Comparison of ENCODE assay signal across 8 cellular contexts in the genomic region with DNA sequence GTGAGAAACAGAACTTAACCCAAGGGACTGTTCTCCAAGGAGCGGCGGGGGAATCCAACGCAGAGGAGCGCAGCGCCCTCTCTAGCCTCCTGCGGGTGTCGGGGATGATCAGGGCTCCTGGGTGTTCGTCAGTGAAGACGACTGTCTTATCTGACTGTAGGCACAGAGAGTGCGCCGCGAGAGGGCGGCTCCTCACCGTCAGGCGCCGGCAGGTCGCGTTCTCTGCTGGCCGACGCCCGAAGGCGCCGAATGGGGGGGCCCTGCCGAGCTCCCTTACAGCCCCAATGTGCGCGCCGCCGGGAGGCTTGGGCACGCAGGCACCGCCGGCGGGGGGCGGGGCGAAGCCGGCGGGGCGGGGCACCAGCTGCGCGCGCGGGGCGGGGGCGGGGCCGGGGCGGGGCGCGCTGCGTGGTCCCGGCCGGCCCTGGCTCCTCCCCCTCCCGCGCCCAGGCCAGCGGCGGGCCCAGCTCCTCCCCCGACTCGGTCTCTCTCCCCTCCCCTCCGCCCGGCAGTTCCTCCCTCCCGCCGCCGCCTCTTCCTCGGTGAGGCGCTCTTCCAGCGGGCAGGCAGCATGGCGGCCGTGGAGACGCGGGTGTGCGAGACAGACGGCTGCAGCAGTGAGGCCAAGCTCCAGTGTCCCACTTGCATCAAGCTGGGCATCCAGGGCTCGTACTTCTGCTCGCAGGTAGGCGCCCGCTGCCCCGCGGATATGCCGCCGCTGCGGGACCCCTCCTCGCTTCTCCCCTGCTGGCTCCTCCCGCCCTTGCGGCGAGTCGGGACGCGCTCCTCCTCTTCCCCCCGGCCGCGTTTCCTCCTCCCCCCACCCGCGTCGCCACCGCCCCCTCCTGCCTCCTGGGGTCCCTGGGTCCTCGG. TPM values are rescaled to one million over a fixed set of nuclear protein-coding genes. Genes with fewer than 3 reads are reported as not detected.
DNase-seq lines count a peak whose midpoint lies in the region; ATAC-seq and TF ChIP-seq lines count a peak whose summit lies in the region.

A gene (plus strand): TSS at position 539 of the 873 bp plus-strand sequence. CDS start 33 bp downstream, at position 572.

- H3K4me1 ChIP-seq in BLaER1 (peaks cover 21% of the 10 kb centered on the region), colonic mucosa (peaks cover 4% of the 10 kb centered on the region)

- peak within 1 kb of the TSS; percentile 95 for H3K9ac ChIP-seq in BLaER1
- H3K9ac ChIP-seq in colonic mucosa (ENCODE audit: low read depth in 2 of 2, low read length in 2 of 2): peak within 1 kb of the TSS; percentile 85 to 95

- DNase-seq in GM19240 (ENCODE audit: insufficient read length, low spot score) (peak; percentile 95), NCI-H524 treated with DMSO at 0.1 percent for 48 hours (lab: John Stamatoyannopoulos, UW) (peak; percentile 57), colonic mucosa (peak; percentile 94), left colon (peak; percentile 97)
- peak; percentile 96 for DNase-seq in activated CD4-positive, alpha-beta T cell treated with anti-CD3 and anti-CD28 coated beads for 48 hours
- peak; percentile 97 for DNase-seq in stimulated activated CD4-positive, alpha-beta T cell treated with anti-CD3 and anti-CD28 coated beads, Interleukin-1b, Interleukin-23, amount 100 ng/mL, for 48 hours

- H3K9me3 ChIP-seq in BLaER1 (peaks cover 8% of the 10 kb centered on the region; the same call in 1 of the 2 replicates), colonic mucosa (no peaks in the 10 kb centered on the region)

- H3K36me3 ChIP-seq in BLaER1: peaks cover 17% of the 10 kb centered on the region; the same call in 1 of the 2 replicates
- no peaks in the 10 kb centered on the region for H3K36me3 ChIP-seq in colonic mucosa

- peak within 1 kb of the TSS; percentile 94 for H3K27ac ChIP-seq in BLaER1
- H3K27ac ChIP-seq in colonic mucosa: peak within 1 kb of the TSS; percentile 87

- intact Hi-C loops in colonic mucosa (cut with DNase I) (loop anchor here (5.0 kb wide), 1 partner anchor 62 kb away; no protein-coding TSS in a partner anchor), left colon (cut with DNase I, micrococcal nuclease) (no loop called here)

- H3K4me3 ChIP-seq in BLaER1 (peak within 1 kb of the TSS; percentile 99), colonic mucosa (peak within 1 kb of the TSS; percentile 91)

- peaks cover 36% of the 10 kb centered on the region for H4K20me1 ChIP-seq in BLaER1

- peak; percentile 88 for ATAC-seq in HG03460 (IDR thresholded peaks at IDR 0.05; ENCODE audit: unreplicated experiment)
- ATAC-seq in left colon: peak; percentile 84

- peak; percentile 43 for TF ChIP-seq CTCF in colonic mucosa (IDR thresholded peaks at IDR 0.05)

- H3K27me3 ChIP-seq in BLaER1 (no peaks in the 10 kb centered on the region), colonic mucosa (no peaks in the 10 kb centered on the region)

- H3K4me2 ChIP-seq in BLaER1: peak within 1 kb of the TSS; percentile 78

RNA-seq across cellular contexts. Expression of the gene that starts here (rescaled TPM):
- total RNA-seq in colonic mucosa (10 to 100 TPM; 66.2 to 69.3 TPM), left colon (10 to 100 TPM; 58.7 to 59.2 TPM)

Comparison
In these comparisons a context has a peak if more than half of its experiments do, and no peak if none do; other contexts are left out.
1. Peak in every context shown above with its lines: DNase-seq, ATAC-seq, H3K4me3 ChIP-seq and H3K27ac ChIP-seq.